25 cellular contexts compared by ENCODE assay signal in the genomic region with DNA sequence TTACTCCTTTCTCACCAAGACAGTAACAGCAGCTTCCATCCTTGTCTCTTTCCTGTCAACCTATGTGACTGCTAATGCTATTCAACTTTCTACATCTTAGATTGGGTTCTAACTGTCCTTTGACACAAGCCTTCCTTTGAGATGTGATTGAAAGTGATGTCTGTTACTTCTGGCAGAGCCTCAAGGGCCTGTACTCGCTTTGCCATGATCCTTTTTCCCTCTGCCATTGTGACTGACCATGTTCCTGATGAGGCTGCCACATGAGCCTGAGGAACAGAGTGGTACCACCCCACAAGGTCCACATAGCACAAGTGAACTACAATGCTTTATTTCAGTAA.
DNase-seq lines count a peak whose midpoint lies in the region; ATAC-seq, FAIRE-seq and TF ChIP-seq lines count a peak whose summit lies in the region.
"Had no signal": no experiment of that assay in that cellular context is flagged by ENCODE, and none has a peak within 500 bp of the region (broad histone marks: within the 10 kb centered on the region; RNA-seq: fewer than 3 reads in every experiment).

No MANE protein-coding gene starts in this region.

- no peak for DNase-seq in stimulated activated CD8-positive, alpha-beta memory T cell treated with anti-CD3 and anti-CD28 coated beads, Interleukin-4, amount 100 ng/mL, for 48 hours
- DNase-seq in frontal cortex (ENCODE audit: low spot score in 2 of 2): no peak
- DNase-seq in psoas muscle: no peak
- DNase-seq: activated CD4-positive, alpha-beta memory T cell treated with anti-CD3 and anti-CD28 coated beads for 36 hours; activated CD4-positive, CD25-positive, alpha-beta regulatory T cell; activated CD8-positive, alpha-beta memory T cell treated with anti-CD3 and anti-CD28 coated beads, Interleukin-2, amount 50 U/mL, for 48 hours; COR-L47; DMS79 treated with DMSO at 0.1 percent for 48 hours; foreskin keratinocyte; islet precursor cell; Kasumi-1; lower lobe of right lung; NCI-H1694 treated with DMSO at 0.1 percent for 48 hours; SHP77 treated with DMSO at 0.1 percent for 48 hours; stimulated activated CD4-positive, alpha-beta T cell treated with anti-CD3 and anti-CD28 coated beads, Interleukin-2, amount 100 ng/mL, for 24 hours; thyroid gland had no signal

- H3K9me3 ChIP-seq in KOPT-K1 (ENCODE audit: insufficient read depth, low read length, poor library complexity, severe bottlenecking): peaks cover 27% of the 10 kb centered on the region
- H3K9me3 ChIP-seq in muscle layer of duodenum (ENCODE audit: control insufficient read depth in 1 of 2, low read length in 2 of 2): no peaks in the 10 kb centered on the region
- H3K9me3 ChIP-seq in psoas muscle: no peaks in the 10 kb centered on the region
- H3K9me3 ChIP-seq: lower lobe of right lung, thyroid gland had no signal

- no peaks in the 10 kb centered on the region for H3K36me3 ChIP-seq in KOPT-K1 (ENCODE audit: insufficient read depth, low read length)
- no peaks in the 10 kb centered on the region for H3K36me3 ChIP-seq in muscle layer of duodenum (ENCODE audit: control insufficient read depth in 1 of 2, insufficient read depth in 2 of 2, low read length in 2 of 2)
- no peaks in the 10 kb centered on the region for H3K36me3 ChIP-seq in psoas muscle (ENCODE audit: insufficient read depth in 1 of 2, low read depth in 1 of 2)
- H3K36me3 ChIP-seq: lower lobe of right lung, thyroid gland had no signal

- intact Hi-C loops in psoas muscle (cut with DNase I): no loop called here

- no peaks in the 10 kb centered on the region for H3K4me1 ChIP-seq in muscle layer of duodenum (ENCODE audit: control insufficient read depth in 1 of 2, insufficient read depth in 2 of 2, low read length in 2 of 2)
- H3K4me1 ChIP-seq in psoas muscle: no peaks in the 10 kb centered on the region
- H3K4me1 ChIP-seq: foreskin keratinocyte had no signal

- no peaks in the 10 kb centered on the region for H3K27me3 ChIP-seq in muscle layer of duodenum (ENCODE audit: low read depth, low read length)
- H3K27me3 ChIP-seq in psoas muscle (ENCODE audit: insufficient read depth in 3 of 3, low read length in 2 of 3): no peaks in the 10 kb centered on the region
- H3K27me3 ChIP-seq: thyroid gland had no signal

- peak overlapping the region; percentile 96 for H3K27ac ChIP-seq in KOPT-K1 (ENCODE audit: low read depth, low read length, poor library complexity, severe bottlenecking)
- peak overlapping the region; percentile 81 for H3K27ac ChIP-seq in cingulate gyrus (ENCODE audit: low read depth, low read length)
- peak overlapping the region; percentile 83 for H3K27ac ChIP-seq in muscle layer of duodenum (ENCODE audit: low read length)
- peak overlapping the region; percentile 91 for H3K27ac ChIP-seq in temporal lobe (ENCODE audit: low read depth, low read length)
- no peak overlapping the region for H3K27ac ChIP-seq in psoas muscle
- H3K27ac ChIP-seq: foreskin keratinocyte, lower lobe of right lung, thyroid gland had no signal

- ATAC-seq in psoas muscle: no peak
- ATAC-seq: activated naive CD4-positive, alpha-beta T cell treated with anti-CD3 and anti-CD28 coated beads, Interleukin-2, amount 50 U/mL, for 72 hours; esophagus mucosa; foreskin keratinocyte; lower lobe of right lung had no signal

- no peak for TF ChIP-seq CTCF in psoas muscle (IDR thresholded peaks at IDR 0.05)

- FAIRE-seq in frontal cortex (lab: Jason Lieb, UNC): no peak
- FAIRE-seq: astrocyte, H1 had no signal

- H3K4me3 ChIP-seq in muscle layer of duodenum (ENCODE audit: low read depth in 1 of 2, low read length in 2 of 2) (no peak overlapping the region), psoas muscle (no peak overlapping the region)
- H3K4me3 ChIP-seq: lower lobe of right lung, skin epidermis, thyroid gland had no signal

- WGBS in psoas muscle, 3 donors: 85 to 89% (median 86%) methylated on average over 1 of the region's 1 CpG
